In genomic region chr9:35603506-35603985, GRCh38 we compare ENCODE assay signal across 8 cellular contexts. TPM values are rescaled to one million over a fixed set of nuclear protein-coding genes. Genes with fewer than 3 reads are reported as not detected.
DNase-seq lines count a peak whose midpoint lies in the region; ATAC-seq and TF ChIP-seq lines count a peak whose summit lies in the region.

No MANE protein-coding gene starts in this region.

- 0 to 1% methylated on average over 18 of the region's 18 CpGs for WGBS in gastroesophageal sphincter (ENCODE audit: low coverage in 1 of 2), 2 donors

- no peak for TF ChIP-seq CTCF in Calu3 (IDR thresholded peaks at IDR 0.05; ENCODE audit: unreplicated experiment)
- TF ChIP-seq CTCF in gastroesophageal sphincter (IDR thresholded peaks at IDR 0.05): no peak
- no peak for TF ChIP-seq CTCF in parathyroid adenoma (IDR thresholded peaks at IDR 0.05)

- no peaks in the 10 kb centered on the region for H3K9me3 ChIP-seq in HUES6 (ENCODE audit: control insufficient read depth, insufficient read depth, low read depth, low read length)
- H3K9me3 ChIP-seq in gastroesophageal sphincter: no peaks in the 10 kb centered on the region
- H3K9me3 ChIP-seq in parathyroid adenoma (ENCODE audit: control insufficient read depth, low read length): no peaks in the 10 kb centered on the region

- H3K4me3 Mint-ChIP-seq in Calu3 (ENCODE audit: low read depth, unreplicated experiment): peak overlapping the region; percentile 85

- H3K9ac ChIP-seq in HUES6 (ENCODE audit: low read length): peak overlapping the region; percentile 44
- no peak overlapping the region for H3K9ac ChIP-seq in parathyroid adenoma

- no peak overlapping the region for H3K27ac ChIP-seq in HUES6 (ENCODE audit: low read depth, low read length)
- H3K27ac ChIP-seq in gastroesophageal sphincter: peak overlapping the region; percentile 83 to 97 (median 94)
- H3K27ac ChIP-seq in parathyroid adenoma: peak overlapping the region; percentile 83

- peak overlapping the region; percentile 62 for H3K4me3 ChIP-seq in HUES6 (ENCODE audit: low read depth, low read length)
- peak overlapping the region; percentile 40 to 92 for H3K4me3 ChIP-seq in gastroesophageal sphincter
- peak overlapping the region; percentile 93 for H3K4me3 ChIP-seq in parathyroid adenoma (ENCODE audit: low read depth, low read length)

- peak overlapping the region; percentile 73 for H3K4me2 ChIP-seq in parathyroid adenoma (ENCODE audit: low read length)

- no peak for TF ChIP-seq EP300 in gastroesophageal sphincter (IDR thresholded peaks at IDR 0.05)

- ATAC-seq in gastroesophageal sphincter: peak; percentile 71

- CTCF ChIA-PET in Calu3 (lab: Charles Lee): interaction anchor here (0.7 to 1.7 kb wide), 8 partner anchors 15 to 129 kb away, joined by 3 to 7 read pairs (median 4); partner anchors contain the start of genes ARHGEF39, CCDC107, CREB3 and RMRP

- no peaks in the 10 kb centered on the region for H3K27me3 Mint-ChIP-seq in Calu3 (ENCODE audit: unreplicated experiment)

- no peak for DNase-seq in Calu3
- DNase-seq in activated CD8-positive, alpha-beta memory T cell treated with anti-CD3 and anti-CD28 coated beads, Interleukin-2, amount 50 U/mL, for 4 hours: peak; percentile 27
- no peak for DNase-seq in DMS153 treated with DMSO at 0.1 percent for 48 hours (lab: John Stamatoyannopoulos, UW; ENCODE audit: unreplicated experiment)
- no peak for DNase-seq in LoVo (ENCODE audit: low spot score)
- DNase-seq in medulla oblongata (ENCODE audit: extremely low spot score): no peak

- H3K79me2 ChIP-seq in parathyroid adenoma: no peaks in the 10 kb centered on the region

- TSS peak; percentile 73 for BruUV-seq in Calu3 (replicated peaks; lab: Mats Ljungman, UMichigan)

- TF ChIP-seq POLR2A in gastroesophageal sphincter (IDR thresholded peaks at IDR 0.05): no peak

- no peaks in the 10 kb centered on the region for H3K9me3 Mint-ChIP-seq in Calu3 (ENCODE audit: low read depth, unreplicated experiment)

- H3K4me1 Mint-ChIP-seq in Calu3 (ENCODE audit: low read depth, unreplicated experiment): peaks cover 15% of the 10 kb centered on the region

- H3K36me3 ChIP-seq in HUES6 (ENCODE audit: control insufficient read depth, insufficient read depth, low read length) (peaks cover 9% of the 10 kb centered on the region), gastroesophageal sphincter (peaks cover 0 to 14% of the 10 kb centered on the region in 2 donors), parathyroid adenoma (ENCODE audit: control insufficient read depth, insufficient read depth, low read length) (no peaks in the 10 kb centered on the region)

- H3K27ac Mint-ChIP-seq in Calu3 (ENCODE audit: unreplicated experiment): peak overlapping the region; percentile 97

- H2AFZ ChIP-seq in parathyroid adenoma: peak overlapping the region; percentile 88

- H3K4me1 ChIP-seq in HUES6 (ENCODE audit: control insufficient read depth, insufficient read depth, low read length) (peaks cover 23% of the 10 kb centered on the region), gastroesophageal sphincter (peaks cover 0 to 42% (median 17%) of the 10 kb centered on the region in 3 donors), parathyroid adenoma (no peaks in the 10 kb centered on the region)

- intact Hi-C loops in Calu3 (cut with micrococcal nuclease; ENCODE audit: unreplicated experiment): no loop called here

- H3K36me3 Mint-ChIP-seq in Calu3 (ENCODE audit: insufficient read depth, unreplicated experiment): peaks cover 21% of the 10 kb centered on the region

- no peaks in the 10 kb centered on the region for H3K27me3 ChIP-seq in HUES6 (ENCODE audit: control insufficient read depth, insufficient read depth, low read length)
- no peaks in the 10 kb centered on the region for H3K27me3 ChIP-seq in gastroesophageal sphincter
- H3K27me3 ChIP-seq in parathyroid adenoma (ENCODE audit: control insufficient read depth, insufficient read depth, low read length): no peaks in the 10 kb centered on the region

RNA-seq across cellular contexts. Expression of gene TESK1, which starts 1.5 kb away (rescaled TPM):
- total RNA-seq in Calu3 (2022) (20.9 and 24.6 TPM in 2 replicates), gastroesophageal sphincter (10 to 100 TPM; 38.2 to 77.1 (median 40.2) TPM)

RNA-seq across cellular contexts. Expression of gene CD72, which starts 14.7 kb away (rescaled TPM):
- total RNA-seq in Calu3 (2022): 0.38 and 0.73 TPM in 2 replicates
- 1 to 10 TPM; 1.0 to 2.0 (median 1.5) TPM for total RNA-seq in gastroesophageal sphincter

RNA-seq across cellular contexts. Expression of gene SIT1, which starts 47.2 kb away (rescaled TPM):
- total RNA-seq in Calu3 (2022): not detected in 2 replicates
- total RNA-seq in gastroesophageal sphincter: 1 to 10 TPM in 3 of 4 donors, not detected in 1; 1.2 to 1.6 (median 1.6) TPM

RNA-seq across cellular contexts. Expression of gene RMRP, which starts 54.3 kb away (rescaled TPM):
- total RNA-seq in Calu3 (2022) (8,471 and 11,520 TPM in 2 replicates), gastroesophageal sphincter (1,000 to 10,000 TPM; 1,650 to 4,855 (median 3,807) TPM)

RNA-seq across cellular contexts. Expression of gene CCDC107, which starts 54.5 kb away (rescaled TPM):
- total RNA-seq in Calu3 (2022) (7.9 and 8.0 TPM in 2 replicates), gastroesophageal sphincter (10 to 100 TPM; 61.9 to 94.2 (median 87.0) TPM)
